Comparison of ENCODE assay signal across 8 cellular contexts in the genomic region with DNA sequence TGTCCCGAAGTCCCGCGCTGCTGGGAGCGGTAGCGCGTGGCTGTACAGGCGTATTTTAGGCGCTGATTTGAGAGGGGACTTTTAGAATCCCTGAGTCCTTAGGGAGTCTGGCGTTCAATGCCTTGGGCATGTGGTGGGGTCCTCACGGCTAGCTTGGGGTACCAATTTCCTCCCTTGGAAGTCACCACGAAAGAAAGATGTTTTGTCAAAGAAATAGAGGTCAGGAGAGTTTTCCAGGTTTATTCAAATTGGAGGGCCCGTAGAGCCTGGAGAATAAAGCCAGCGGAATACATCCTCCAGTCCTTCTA.
DNase-seq lines count a peak whose midpoint lies in the region; ATAC-seq and TF ChIP-seq lines count a peak whose summit lies in the region.

No MANE protein-coding gene starts in this region.

- H3K4me1 Mint-ChIP-seq in endodermal cell (peaks cover 7% of the 10 kb centered on the region), osteocyte (ENCODE audit: unreplicated experiment) (peaks cover 22% of the 10 kb centered on the region)

- peaks cover 10% of the 10 kb centered on the region for H3K9me3 Mint-ChIP-seq in endodermal cell
- H3K9me3 Mint-ChIP-seq in osteocyte (ENCODE audit: unreplicated experiment), result no peaks in the 10 kb centered on the region

- WGBS in endodermal cell (ENCODE audit: insufficient coverage in 1 of 2, insufficient read length in 1 of 2), 2 experiments, result 6 to 7% methylated on average over 12 to 13 of the region's 13 CpGs

- H3K27ac Mint-ChIP-seq in endodermal cell, result no peak overlapping the region
- peak overlapping the region; percentile 88 for H3K27ac Mint-ChIP-seq in osteocyte (ENCODE audit: unreplicated experiment)

- ATAC-seq in GM18498 (IDR thresholded peaks at IDR 0.05; ENCODE audit: unreplicated experiment) (no peak), GM18519 (IDR thresholded peaks at IDR 0.05; ENCODE audit: low FRiP score, unreplicated experiment) (no peak)

- no peaks in the 10 kb centered on the region for H3K27me3 Mint-ChIP-seq in endodermal cell (ENCODE audit: insufficient read depth)
- H3K27me3 Mint-ChIP-seq in osteocyte (ENCODE audit: unreplicated experiment), result no peaks in the 10 kb centered on the region

- H3K4me1 ChIP-seq in endodermal cell (ENCODE audit: control insufficient read depth, insufficient read depth, low read length), result peaks cover 3% of the 10 kb centered on the region

- no peak for TF ChIP-seq CTCF in endodermal cell (conservative IDR thresholded peaks at IDR 0.05)
- no peak for TF ChIP-seq CTCF in osteocyte (IDR thresholded peaks at IDR 0.05)

- DNase-seq in DMS114 treated with DMSO at 0.1 percent for 48 hours (lab: John Stamatoyannopoulos, UW; ENCODE audit: unreplicated experiment), result peak; percentile 38
- peak; percentile 62 for DNase-seq in NCI-H1694 (lab: John Stamatoyannopoulos, UW)
- no peak for DNase-seq in endodermal cell
- no peak for DNase-seq in osteocyte (ENCODE audit: extremely low spot score, unreplicated experiment)
- no peak for DNase-seq in NCI-H187 (lab: John Stamatoyannopoulos, UW)
- no peak for DNase-seq in NK-92 treated with Interleukin-12 subunit alpha and Interleukin-12 subunit beta, amount 100 ng/mL, for 24 hours (lab: John Stamatoyannopoulos, UW)

- H3K36me3 Mint-ChIP-seq in endodermal cell (ENCODE audit: low read depth), result no peaks in the 10 kb centered on the region
- no peaks in the 10 kb centered on the region for H3K36me3 Mint-ChIP-seq in osteocyte (ENCODE audit: unreplicated experiment)

- peak overlapping the region; percentile 89 for H3K4me3 ChIP-seq in endodermal cell (ENCODE audit: low read length)

- H3K27me3 ChIP-seq in endodermal cell (ENCODE audit: control insufficient read depth, insufficient read depth, low read length, poor library complexity, severe bottlenecking), result no peaks in the 10 kb centered on the region

- H3K9me3 ChIP-seq in endodermal cell (ENCODE audit: control insufficient read depth, low read length), result peaks cover 7% of the 10 kb centered on the region

- H3K36me3 ChIP-seq in endodermal cell (ENCODE audit: control insufficient read depth, insufficient read depth, low read length), result no peaks in the 10 kb centered on the region

- H3K4me3 Mint-ChIP-seq in endodermal cell, result peak overlapping the region; percentile 70
- H3K4me3 Mint-ChIP-seq in osteocyte (ENCODE audit: unreplicated experiment), result peak overlapping the region; percentile 90

- H3K9ac ChIP-seq in endodermal cell (ENCODE audit: extremely low read depth, low read length, poor library complexity, severe bottlenecking), result peak overlapping the region; percentile 67

- peak overlapping the region; percentile 87 for H3K27ac ChIP-seq in endodermal cell (ENCODE audit: low read depth, low read length)

Comparison
In these comparisons a context has a peak if more than half of its experiments do, and no peak if none do; other contexts are left out.
1. DNase-seq: peak in DMS114 treated with DMSO at 0.1 percent for 48 hours (single experiment) and NCI-H1694 (single experiment); none in endodermal cell (single experiment), osteocyte (single experiment), NCI-H187 (0 of 2) and NK-92 treated with Interleukin-12 subunit alpha and Interleukin-12 subunit beta, amount 100 ng/mL, for 24 hours (single experiment).